Comparison of ENCODE assay signal across 1 cellular context in the genomic region with DNA sequence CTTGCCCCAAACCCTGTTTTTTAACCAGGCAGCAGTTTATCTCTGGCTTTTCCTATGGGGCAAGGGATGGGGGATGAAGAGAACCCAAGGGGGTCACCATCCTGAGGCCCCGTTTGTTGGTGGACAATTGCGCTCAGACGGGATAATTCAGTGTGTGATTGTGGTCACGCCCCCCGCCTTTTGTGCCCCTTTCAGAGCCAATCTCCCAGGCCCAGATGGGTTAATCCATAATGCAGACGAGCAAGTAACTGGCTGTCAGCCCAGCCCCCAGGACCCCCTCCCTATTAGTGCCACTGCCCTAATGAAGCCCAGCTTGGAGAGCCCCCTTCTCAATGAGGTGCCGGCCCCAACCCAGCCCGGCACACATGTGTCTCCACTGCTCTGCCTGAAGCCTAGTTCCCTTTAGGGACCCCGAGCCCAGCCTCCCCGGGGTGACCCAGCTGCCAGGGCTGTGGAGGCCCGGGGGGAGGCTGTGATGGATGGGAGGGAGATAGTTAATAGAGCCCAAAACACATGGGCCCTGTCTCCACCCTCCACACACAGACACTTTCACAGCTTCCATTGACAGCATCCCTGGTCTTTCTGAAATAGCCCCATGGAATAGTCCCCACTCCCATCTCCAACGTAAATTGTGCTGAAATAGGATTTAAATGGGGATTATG.
TF ChIP-seq lines count a peak whose summit lies in the region.

No MANE protein-coding gene starts in this region.

TF ChIP-seq in H1, 55 proteins besides CTCF, POLR2A, EP300 and RAD21:
- peak; percentile 38 for TF ChIP-seq EZH2 (IDR thresholded peaks at IDR 0.05; ENCODE audit: low read depth, low read length, severe bottlenecking)
- no peak for TF ChIP-seq SP2 (IDR thresholded peaks at IDR 0.05; ENCODE audit: low read length)
- TF ChIP-seq KDM1A (IDR thresholded peaks at IDR 0.05; ENCODE audit: borderline replicate concordance, low read length), result no peak
- no peak for TF ChIP-seq POLR2AphosphoS5 (IDR thresholded peaks at IDR 0.05; ENCODE audit: low read depth, low read length)
- peak; percentile 25; the same call in 1 of the 2 replicates for TF ChIP-seq SUZ12 (IDR thresholded peaks at IDR 0.05; ENCODE audit: low read length)
- TF ChIP-seq PHF8 (conservative IDR thresholded peaks at IDR 0.05; ENCODE audit: low read depth, low read length), result no peak
- TF ChIP-seq RBBP5 (IDR thresholded peaks at IDR 0.05; ENCODE audit: borderline replicate concordance, low read depth, low read length), result no peak
- no peak for TF ChIP-seq TEAD4 (IDR thresholded peaks at IDR 0.05; ENCODE audit: low read depth, low read length)
